In the genomic region with DNA sequence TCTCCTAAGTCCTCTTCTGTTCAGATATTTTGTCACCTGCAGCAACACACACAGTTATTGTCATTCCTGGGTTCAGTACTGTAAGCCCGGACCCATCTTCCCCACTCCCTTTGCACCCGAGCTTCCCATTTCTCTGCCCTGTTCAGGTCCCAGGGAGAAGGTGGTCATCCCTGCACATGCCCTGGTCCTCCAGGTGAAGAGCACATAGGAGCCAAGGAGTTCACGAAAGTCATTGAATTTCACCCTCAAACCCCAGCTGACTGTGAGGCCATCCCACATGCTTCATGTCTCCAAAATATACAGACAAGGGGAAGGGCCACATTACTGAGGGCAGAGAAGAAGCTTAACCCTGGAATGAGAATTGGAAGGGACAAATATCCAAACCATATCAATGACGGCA, we compare ENCODE assay signal across 28 cellular contexts. TPM values are rescaled to one million over a fixed set of nuclear protein-coding genes. Genes with fewer than 3 reads are reported as not detected.
"Had no signal": no experiment of that assay in that cellular context is flagged by ENCODE, and none has a peak within 500 bp of the region (broad histone marks: within the 10 kb centered on the region; RNA-seq: fewer than 3 reads in every experiment).

No MANE protein-coding gene starts in this region.

- H3K9me3 ChIP-seq: esophagus muscularis mucosa, gastrocnemius medialis, lower lobe of right lung, neutrophil, psoas muscle, right lobe of liver, suprapubic skin, thyroid gland, upper lobe of left lung, uterus had no signal

- DNase-seq: effector memory CD4-positive, alpha-beta T cell; gastrocnemius medialis; glutamatergic neuron; immature natural killer cell; left ventricle myocardium inferior; lower lobe of right lung; mesenchymal stem cell; naive thymus-derived CD4-positive, alpha-beta T cell; nephron progenitor cell; psoas muscle; retina; right lobe of liver; spleen; stimulated activated CD4-positive, alpha-beta T cell treated with anti-CD3 and anti-CD28 coated beads, Interleukin-15, amount 100 ng/mL, for 24 hours; stimulated activated CD4-positive, alpha-beta T cell treated with anti-CD3 and anti-CD28 coated beads, Interleukin-1b, Interleukin-23, amount 100 ng/mL, for 48 hours; stimulated activated CD4-positive, alpha-beta T cell treated with anti-CD3 and anti-CD28 coated beads, Interleukin-4, amount 100 ng/mL, for 24 hours; stimulated activated naive CD4-positive, alpha-beta T cell; thyroid gland; upper lobe of left lung; uterus had no signal

- H3K36me3 ChIP-seq: gastrocnemius medialis, neutrophil, right lobe of liver, thyroid gland, uterus had no signal

- H3K27ac Mint-ChIP-seq: nephron progenitor cell had no signal

- H3K4me1 ChIP-seq: esophagus muscularis mucosa, gastrocnemius medialis, left ventricle myocardium inferior, lower lobe of right lung, psoas muscle, right lobe of liver, suprapubic skin, thyroid gland, uterus had no signal

- H3K27me3 ChIP-seq: esophagus muscularis mucosa, neutrophil, right lobe of liver, spleen, suprapubic skin, thyroid gland, upper lobe of left lung, uterus had no signal

- ATAC-seq: gastrocnemius medialis; naive thymus-derived CD4-positive, alpha-beta T cell; psoas muscle; right lobe of liver had no signal

- FAIRE-seq: endometrium, keratinocyte had no signal

- H3K4me3 Mint-ChIP-seq: immature natural killer cell; naive thymus-derived CD4-positive, alpha-beta T cell; nephron progenitor cell had no signal

- H3K27ac ChIP-seq: coronary artery, gastrocnemius medialis, left ventricle myocardium inferior, lower lobe of right lung, neutrophil, psoas muscle, right lobe of liver, suprapubic skin, thyroid gland, upper lobe of left lung, uterus had no signal

- H3K4me1 Mint-ChIP-seq: nephron progenitor cell had no signal

- H3K4me3 ChIP-seq: coronary artery, esophagus muscularis mucosa, gastrocnemius medialis, left ventricle myocardium inferior, lower lobe of right lung, psoas muscle, right lobe of liver, spleen, suprapubic skin, thyroid gland, upper lobe of left lung, uterus had no signal

RNA-seq across cellular contexts. Expression of a gene that starts 55.9 kb away (rescaled TPM):
- total RNA-seq: chondrocyte, fibroblast of villous mesenchyme had no signal
- polyA plus RNA-seq: keratinocyte had no signal
